Comparison of ENCODE assay signal across 1 cellular context in genomic region chr14:35534884-35535793, GRCh38.
TF ChIP-seq lines count a peak whose summit lies in the region.

No MANE protein-coding gene starts in this region.

TF ChIP-seq in HepG2, 621 proteins besides CTCF, POLR2A, EP300 and RAD21 (continued from another document and continues in another):
- TF ChIP-seq, protein P1, sequence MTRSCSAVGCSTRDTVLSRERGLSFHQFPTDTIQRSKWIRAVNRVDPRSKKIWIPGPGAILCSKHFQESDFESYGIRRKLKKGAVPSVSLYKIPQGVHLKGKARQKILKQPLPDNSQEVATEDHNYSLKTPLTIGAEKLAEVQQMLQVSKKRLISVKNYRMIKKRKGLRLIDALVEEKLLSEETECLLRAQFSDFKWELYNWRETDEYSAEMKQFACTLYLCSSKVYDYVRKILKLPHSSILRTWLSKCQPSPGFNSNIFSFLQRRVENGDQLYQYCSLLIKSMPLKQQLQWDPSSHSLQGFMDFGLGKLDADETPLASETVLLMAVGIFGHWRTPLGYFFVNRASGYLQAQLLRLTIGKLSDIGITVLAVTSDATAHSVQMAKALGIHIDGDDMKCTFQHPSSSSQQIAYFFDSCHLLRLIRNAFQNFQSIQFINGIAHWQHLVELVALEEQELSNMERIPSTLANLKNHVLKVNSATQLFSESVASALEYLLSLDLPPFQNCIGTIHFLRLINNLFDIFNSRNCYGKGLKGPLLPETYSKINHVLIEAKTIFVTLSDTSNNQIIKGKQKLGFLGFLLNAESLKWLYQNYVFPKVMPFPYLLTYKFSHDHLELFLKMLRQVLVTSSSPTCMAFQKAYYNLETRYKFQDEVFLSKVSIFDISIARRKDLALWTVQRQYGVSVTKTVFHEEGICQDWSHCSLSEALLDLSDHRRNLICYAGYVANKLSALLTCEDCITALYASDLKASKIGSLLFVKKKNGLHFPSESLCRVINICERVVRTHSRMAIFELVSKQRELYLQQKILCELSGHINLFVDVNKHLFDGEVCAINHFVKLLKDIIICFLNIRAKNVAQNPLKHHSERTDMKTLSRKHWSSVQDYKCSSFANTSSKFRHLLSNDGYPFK (CRISPR knock-in tag; IDR thresholded peaks at IDR 0.05; ENCODE audit: borderline replicate concordance): peak; percentile 99
- TF ChIP-seq IRF9 (CRISPR knock-in tag; IDR thresholded peaks at IDR 0.05; ENCODE audit: borderline replicate concordance) (peak; percentile 100), ZNF879 (CRISPR knock-in tag; IDR thresholded peaks at IDR 0.05) (peak; percentile 100), ZNF569 (CRISPR knock-in tag; IDR thresholded peaks at IDR 0.05; ENCODE audit: borderline replicate concordance) (peak; percentile 100), NBN (conservative IDR thresholded peaks at IDR 0.05) (no peak), ATF4 (CRISPR knock-in tag; IDR thresholded peaks at IDR 0.05) (peak; percentile 72 to 97; a peak in 3 of 4 replicates), ZIK1 (CRISPR knock-in tag; IDR thresholded peaks at IDR 0.05; ENCODE audit: borderline replicate concordance, low read depth) (peak; percentile 100), SIN3B (IDR thresholded peaks at IDR 0.05; ENCODE audit: low read length) (peak; percentile 90), HOXA5 (CRISPR knock-in tag; IDR thresholded peaks at IDR 0.05) (peak; percentile 100), ZNF577 (CRISPR knock-in tag; IDR thresholded peaks at IDR 0.05; ENCODE audit: borderline replicate concordance, low read depth) (peak; percentile 100), SPEN (CRISPR knock-in tag; IDR thresholded peaks at IDR 0.05; ENCODE audit: low read depth) (peak; percentile 100), SRSF4 (IDR thresholded peaks at IDR 0.05; ENCODE audit: low read depth, low read length, poor library complexity, severe bottlenecking) (no peak), ZNF543 (CRISPR knock-in tag; IDR thresholded peaks at IDR 0.05) (peak; percentile 100), HOXA7 (CRISPR knock-in tag; IDR thresholded peaks at IDR 0.05) (peak; percentile 100), ZNF580 (CRISPR knock-in tag; IDR thresholded peaks at IDR 0.05; ENCODE audit: borderline replicate concordance, low read depth) (peak; percentile 100), ZNF331 (CRISPR knock-in tag; IDR thresholded peaks at IDR 0.05) (peak; percentile 100), RXRA (CRISPR knock-in tag; IDR thresholded peaks at IDR 0.05) (peak; percentile 99), ZNF644 (CRISPR knock-in tag; IDR thresholded peaks at IDR 0.05; ENCODE audit: low read depth) (peak; percentile 100), ZC3H4 (CRISPR knock-in tag; IDR thresholded peaks at IDR 0.05; ENCODE audit: borderline replicate concordance) (peak; percentile 100), RFX5 (IDR thresholded peaks at IDR 0.05; ENCODE audit: low read depth, low read length) (peak; percentile 73), TFAP4 (IDR thresholded peaks at IDR 0.05; ENCODE audit: borderline replicate concordance, low read depth) (peak; percentile 88), MXI1 (IDR thresholded peaks at IDR 0.05; ENCODE audit: borderline replicate concordance, low read depth, low read length) (peak; percentile 99), PBX3 (CRISPR knock-in tag; IDR thresholded peaks at IDR 0.05; ENCODE audit: borderline replicate concordance) (peak; percentile 100), KLF16 (CRISPR knock-in tag; IDR thresholded peaks at IDR 0.05) (peak; percentile 100), YEATS4 (CRISPR knock-in tag; IDR thresholded peaks at IDR 0.05; ENCODE audit: borderline replicate concordance) (peak; percentile 100), ATF7-NPFF (CRISPR knock-in tag; IDR thresholded peaks at IDR 0.05; ENCODE audit: low read depth) (peak; percentile 100)
- TF ChIP-seq, protein P2, sequence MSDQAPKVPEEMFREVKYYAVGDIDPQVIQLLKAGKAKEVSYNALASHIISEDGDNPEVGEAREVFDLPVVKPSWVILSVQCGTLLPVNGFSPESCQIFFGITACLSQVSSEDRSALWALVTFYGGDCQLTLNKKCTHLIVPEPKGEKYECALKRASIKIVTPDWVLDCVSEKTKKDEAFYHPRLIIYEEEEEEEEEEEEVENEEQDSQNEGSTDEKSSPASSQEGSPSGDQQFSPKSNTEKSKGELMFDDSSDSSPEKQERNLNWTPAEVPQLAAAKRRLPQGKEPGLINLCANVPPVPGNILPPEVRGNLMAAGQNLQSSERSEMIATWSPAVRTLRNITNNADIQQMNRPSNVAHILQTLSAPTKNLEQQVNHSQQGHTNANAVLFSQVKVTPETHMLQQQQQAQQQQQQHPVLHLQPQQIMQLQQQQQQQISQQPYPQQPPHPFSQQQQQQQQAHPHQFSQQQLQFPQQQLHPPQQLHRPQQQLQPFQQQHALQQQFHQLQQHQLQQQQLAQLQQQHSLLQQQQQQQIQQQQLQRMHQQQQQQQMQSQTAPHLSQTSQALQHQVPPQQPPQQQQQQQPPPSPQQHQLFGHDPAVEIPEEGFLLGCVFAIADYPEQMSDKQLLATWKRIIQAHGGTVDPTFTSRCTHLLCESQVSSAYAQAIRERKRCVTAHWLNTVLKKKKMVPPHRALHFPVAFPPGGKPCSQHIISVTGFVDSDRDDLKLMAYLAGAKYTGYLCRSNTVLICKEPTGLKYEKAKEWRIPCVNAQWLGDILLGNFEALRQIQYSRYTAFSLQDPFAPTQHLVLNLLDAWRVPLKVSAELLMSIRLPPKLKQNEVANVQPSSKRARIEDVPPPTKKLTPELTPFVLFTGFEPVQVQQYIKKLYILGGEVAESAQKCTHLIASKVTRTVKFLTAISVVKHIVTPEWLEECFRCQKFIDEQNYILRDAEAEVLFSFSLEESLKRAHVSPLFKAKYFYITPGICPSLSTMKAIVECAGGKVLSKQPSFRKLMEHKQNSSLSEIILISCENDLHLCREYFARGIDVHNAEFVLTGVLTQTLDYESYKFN (CRISPR knock-in tag; conservative IDR thresholded peaks at IDR 0.05): peak; percentile 93
- TF ChIP-seq, protein P3, sequence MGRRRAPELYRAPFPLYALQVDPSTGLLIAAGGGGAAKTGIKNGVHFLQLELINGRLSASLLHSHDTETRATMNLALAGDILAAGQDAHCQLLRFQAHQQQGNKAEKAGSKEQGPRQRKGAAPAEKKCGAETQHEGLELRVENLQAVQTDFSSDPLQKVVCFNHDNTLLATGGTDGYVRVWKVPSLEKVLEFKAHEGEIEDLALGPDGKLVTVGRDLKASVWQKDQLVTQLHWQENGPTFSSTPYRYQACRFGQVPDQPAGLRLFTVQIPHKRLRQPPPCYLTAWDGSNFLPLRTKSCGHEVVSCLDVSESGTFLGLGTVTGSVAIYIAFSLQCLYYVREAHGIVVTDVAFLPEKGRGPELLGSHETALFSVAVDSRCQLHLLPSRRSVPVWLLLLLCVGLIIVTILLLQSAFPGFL (CRISPR knock-in tag; IDR thresholded peaks at IDR 0.05): peak; percentile 100
- TF ChIP-seq, protein P4, sequence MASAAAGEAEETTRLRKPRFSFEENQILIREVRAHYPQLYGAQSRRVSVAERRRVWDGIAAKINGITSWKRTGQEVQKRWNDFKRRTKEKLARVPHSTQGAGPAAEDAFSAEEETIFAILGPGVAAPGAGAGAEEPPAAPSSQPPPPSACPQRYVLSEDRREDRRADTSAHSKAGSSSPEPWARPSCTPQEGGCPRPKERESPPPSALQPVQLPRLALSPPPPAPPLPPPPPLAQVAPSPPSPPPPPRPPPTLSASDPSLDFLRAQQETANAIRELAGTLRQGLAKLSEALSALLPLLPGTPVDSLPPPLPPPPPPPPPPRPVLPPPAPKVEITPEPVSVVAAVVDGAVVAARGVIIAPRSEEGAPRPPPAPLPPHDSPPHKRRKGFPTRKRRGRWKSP (CRISPR knock-in tag; IDR thresholded peaks at IDR 0.05): peak; percentile 100
- TF ChIP-seq, protein P5, sequence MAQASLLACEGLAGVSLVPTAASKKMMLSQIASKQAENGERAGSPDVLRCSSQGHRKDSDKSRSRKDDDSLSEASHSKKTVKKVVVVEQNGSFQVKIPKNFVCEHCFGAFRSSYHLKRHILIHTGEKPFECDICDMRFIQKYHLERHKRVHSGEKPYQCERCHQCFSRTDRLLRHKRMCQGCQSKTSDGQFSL (CRISPR knock-in tag; IDR thresholded peaks at IDR 0.05): peak; percentile 100
- TF ChIP-seq, protein P6, sequence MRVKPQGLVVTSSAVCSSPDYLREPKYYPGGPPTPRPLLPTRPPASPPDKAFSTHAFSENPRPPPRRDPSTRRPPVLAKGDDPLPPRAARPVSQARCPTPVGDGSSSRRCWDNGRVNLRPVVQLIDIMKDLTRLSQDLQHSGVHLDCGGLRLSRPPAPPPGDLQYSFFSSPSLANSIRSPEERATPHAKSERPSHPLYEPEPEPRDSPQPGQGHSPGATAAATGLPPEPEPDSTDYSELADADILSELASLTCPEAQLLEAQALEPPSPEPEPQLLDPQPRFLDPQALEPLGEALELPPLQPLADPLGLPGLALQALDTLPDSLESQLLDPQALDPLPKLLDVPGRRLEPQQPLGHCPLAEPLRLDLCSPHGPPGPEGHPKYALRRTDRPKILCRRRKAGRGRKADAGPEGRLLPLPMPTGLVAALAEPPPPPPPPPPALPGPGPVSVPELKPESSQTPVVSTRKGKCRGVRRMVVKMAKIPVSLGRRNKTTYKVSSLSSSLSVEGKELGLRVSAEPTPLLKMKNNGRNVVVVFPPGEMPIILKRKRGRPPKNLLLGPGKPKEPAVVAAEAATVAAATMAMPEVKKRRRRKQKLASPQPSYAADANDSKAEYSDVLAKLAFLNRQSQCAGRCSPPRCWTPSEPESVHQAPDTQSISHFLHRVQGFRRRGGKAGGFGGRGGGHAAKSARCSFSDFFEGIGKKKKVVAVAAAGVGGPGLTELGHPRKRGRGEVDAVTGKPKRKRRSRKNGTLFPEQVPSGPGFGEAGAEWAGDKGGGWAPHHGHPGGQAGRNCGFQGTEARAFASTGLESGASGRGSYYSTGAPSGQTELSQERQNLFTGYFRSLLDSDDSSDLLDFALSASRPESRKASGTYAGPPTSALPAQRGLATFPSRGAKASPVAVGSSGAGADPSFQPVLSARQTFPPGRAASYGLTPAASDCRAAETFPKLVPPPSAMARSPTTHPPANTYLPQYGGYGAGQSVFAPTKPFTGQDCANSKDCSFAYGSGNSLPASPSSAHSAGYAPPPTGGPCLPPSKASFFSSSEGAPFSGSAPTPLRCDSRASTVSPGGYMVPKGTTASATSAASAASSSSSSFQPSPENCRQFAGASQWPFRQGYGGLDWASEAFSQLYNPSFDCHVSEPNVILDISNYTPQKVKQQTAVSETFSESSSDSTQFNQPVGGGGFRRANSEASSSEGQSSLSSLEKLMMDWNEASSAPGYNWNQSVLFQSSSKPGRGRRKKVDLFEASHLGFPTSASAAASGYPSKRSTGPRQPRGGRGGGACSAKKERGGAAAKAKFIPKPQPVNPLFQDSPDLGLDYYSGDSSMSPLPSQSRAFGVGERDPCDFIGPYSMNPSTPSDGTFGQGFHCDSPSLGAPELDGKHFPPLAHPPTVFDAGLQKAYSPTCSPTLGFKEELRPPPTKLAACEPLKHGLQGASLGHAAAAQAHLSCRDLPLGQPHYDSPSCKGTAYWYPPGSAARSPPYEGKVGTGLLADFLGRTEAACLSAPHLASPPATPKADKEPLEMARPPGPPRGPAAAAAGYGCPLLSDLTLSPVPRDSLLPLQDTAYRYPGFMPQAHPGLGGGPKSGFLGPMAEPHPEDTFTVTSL (CRISPR knock-in tag; IDR thresholded peaks at IDR 0.05; ENCODE audit: borderline replicate concordance): peak; percentile 99
- TF ChIP-seq, protein P7, sequence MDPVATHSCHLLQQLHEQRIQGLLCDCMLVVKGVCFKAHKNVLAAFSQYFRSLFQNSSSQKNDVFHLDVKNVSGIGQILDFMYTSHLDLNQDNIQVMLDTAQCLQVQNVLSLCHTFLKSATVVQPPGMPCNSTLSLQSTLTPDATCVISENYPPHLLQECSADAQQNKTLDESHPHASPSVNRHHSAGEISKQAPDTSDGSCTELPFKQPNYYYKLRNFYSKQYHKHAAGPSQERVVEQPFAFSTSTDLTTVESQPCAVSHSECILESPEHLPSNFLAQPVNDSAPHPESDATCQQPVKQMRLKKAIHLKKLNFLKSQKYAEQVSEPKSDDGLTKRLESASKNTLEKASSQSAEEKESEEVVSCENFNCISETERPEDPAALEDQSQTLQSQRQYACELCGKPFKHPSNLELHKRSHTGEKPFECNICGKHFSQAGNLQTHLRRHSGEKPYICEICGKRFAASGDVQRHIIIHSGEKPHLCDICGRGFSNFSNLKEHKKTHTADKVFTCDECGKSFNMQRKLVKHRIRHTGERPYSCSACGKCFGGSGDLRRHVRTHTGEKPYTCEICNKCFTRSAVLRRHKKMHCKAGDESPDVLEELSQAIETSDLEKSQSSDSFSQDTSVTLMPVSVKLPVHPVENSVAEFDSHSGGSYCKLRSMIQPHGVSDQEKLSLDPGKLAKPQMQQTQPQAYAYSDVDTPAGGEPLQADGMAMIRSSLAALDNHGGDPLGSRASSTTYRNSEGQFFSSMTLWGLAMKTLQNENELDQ (CRISPR knock-in tag; IDR thresholded peaks at IDR 0.05; ENCODE audit: borderline replicate concordance): peak; percentile 100
